Comparison of ENCODE assay signal across 9 cellular contexts in genomic region chr19:11203194-11204075, GRCh38. TPM values are rescaled to one million over a fixed set of nuclear protein-coding genes. Genes with fewer than 3 reads are reported as not detected.
A peak's percentile ranks its signal among the peaks of the same experiment; 100 is the strongest.
DNase-seq lines count a peak whose midpoint lies in the region; ATAC-seq, FAIRE-seq and TF ChIP-seq lines count a peak whose summit lies in the region.
"Had no signal": no experiment of that assay in that cellular context is flagged by ENCODE, and none has a peak within 500 bp of the region (broad histone marks: within the 10 kb centered on the region; RNA-seq: fewer than 3 reads in every experiment).

No MANE protein-coding gene starts in this region.

- H3K36me3 Mint-ChIP-seq in activated naive CD8-positive, alpha-beta T cell treated with anti-CD3 and anti-CD28 coated beads for 36 hours: no peaks in the 10 kb centered on the region
- H3K36me3 Mint-ChIP-seq in glutamatergic neuron (ENCODE audit: unreplicated experiment): peaks cover 3% of the 10 kb centered on the region

- H3K4me1 Mint-ChIP-seq in activated naive CD8-positive, alpha-beta T cell treated with anti-CD3 and anti-CD28 coated beads for 36 hours: no peaks in the 10 kb centered on the region
- no peaks in the 10 kb centered on the region for H3K4me1 Mint-ChIP-seq in glutamatergic neuron (ENCODE audit: low read depth, unreplicated experiment)

- H3K27ac Mint-ChIP-seq in activated naive CD8-positive, alpha-beta T cell treated with anti-CD3 and anti-CD28 coated beads for 36 hours: no peak overlapping the region
- peak overlapping the region; percentile 55 for H3K27ac Mint-ChIP-seq in glutamatergic neuron (ENCODE audit: unreplicated experiment)

- intact Hi-C loops in pancreas (cut with DNase I): loop anchor here in 2 of 3 donors (2.0 to 10.0 kb wide), 3 partner anchors 65 to 169 kb away; no protein-coding TSS in a partner anchor

- DNase-seq in NCI-H748 (lab: John Stamatoyannopoulos, UW; ENCODE audit: unreplicated experiment): peak; percentile 35
- no peak for DNase-seq in NCI-H748 treated with DMSO at 0.1 percent for 48 hours (lab: John Stamatoyannopoulos, UW)
- peak; percentile 96 for DNase-seq in OCI-M2 (lab: John Stamatoyannopoulos, UW; ENCODE audit: unreplicated experiment)
- DNase-seq in activated naive CD8-positive, alpha-beta T cell treated with anti-CD3 and anti-CD28 coated beads for 36 hours: peak; percentile 23
- peak; percentile 69 for DNase-seq in glutamatergic neuron
- DNase-seq in pancreas: peak in 5 of 6 donors; percentile 44 to 79 (median 71)

- no peaks in the 10 kb centered on the region for H3K27me3 ChIP-seq in pancreas

- peaks cover 33% of the 10 kb centered on the region for H3K27me3 Mint-ChIP-seq in activated naive CD8-positive, alpha-beta T cell treated with anti-CD3 and anti-CD28 coated beads for 36 hours
- peaks cover 3% of the 10 kb centered on the region for H3K27me3 Mint-ChIP-seq in glutamatergic neuron (ENCODE audit: unreplicated experiment)

- no peak overlapping the region for H3K4me3 ChIP-seq in pancreas

- H3K4me3 Mint-ChIP-seq in activated naive CD8-positive, alpha-beta T cell treated with anti-CD3 and anti-CD28 coated beads for 36 hours: no peak overlapping the region
- H3K4me3 Mint-ChIP-seq in glutamatergic neuron (ENCODE audit: unreplicated experiment): no peak overlapping the region

- H3K9me3 ChIP-seq in pancreas: no peaks in the 10 kb centered on the region

- no peaks in the 10 kb centered on the region for H3K9me3 Mint-ChIP-seq in activated naive CD8-positive, alpha-beta T cell treated with anti-CD3 and anti-CD28 coated beads for 36 hours
- H3K9me3 Mint-ChIP-seq in glutamatergic neuron (ENCODE audit: unreplicated experiment): no peaks in the 10 kb centered on the region

- no peak for FAIRE-seq in pancreas (lab: Jason Lieb, UNC)
- FAIRE-seq: endometrium had no signal

- H3K27ac ChIP-seq in pancreas: peak overlapping the region in 1 of 4 donors; percentile 28

- peaks cover 0 to 2% (median 0%) of the 10 kb centered on the region in 3 donors for H3K4me1 ChIP-seq in pancreas

- peak; percentile 64 for TF ChIP-seq CTCF in glutamatergic neuron (IDR thresholded peaks at IDR 0.05; ENCODE audit: partially characterized antibody, unreplicated experiment)
- TF ChIP-seq CTCF in pancreas (IDR thresholded peaks at IDR 0.05): peak; percentile 46 to 64 (median 58)

- no peaks in the 10 kb centered on the region for H3K36me3 ChIP-seq in pancreas

- ATAC-seq in pancreas (peak; percentile 28 to 76 (median 62)), GM19467 (IDR thresholded peaks at IDR 0.05; ENCODE audit: unreplicated experiment) (no peak), HG03280 (IDR thresholded peaks at IDR 0.05; ENCODE audit: unreplicated experiment) (no peak)

- WGBS in pancreas, 2 donors: 51 to 52% methylated on average over 17 of the region's 17 CpGs

RNA-seq across cellular contexts. Expression of gene KANK2, which starts 6.1 kb away (rescaled TPM):
- total RNA-seq in activated naive CD8-positive, alpha-beta T cell treated with anti-CD3 and anti-CD28 coated beads for 36 hours: 1 to 10 TPM in 1 of 2 experiments, under 1 TPM in 1; 0.98 to 1.8 TPM
- 23.0 TPM for total RNA-seq in glutamatergic neuron (ENCODE audit: unreplicated experiment)
- 10 to 100 TPM; 19.0 to 44.6 (median 25.5) TPM for total RNA-seq in pancreas
- 10 to 100 TPM; 34.7 to 48.7 TPM for polyA plus RNA-seq in pancreas

RNA-seq across cellular contexts. Expression of gene ANGPTL8, which starts 36.0 kb away (rescaled TPM):
- total RNA-seq in activated naive CD8-positive, alpha-beta T cell treated with anti-CD3 and anti-CD28 coated beads for 36 hours: not detected
- total RNA-seq in glutamatergic neuron (ENCODE audit: unreplicated experiment): not detected
- total RNA-seq in pancreas: 1 to 10 TPM in 2 of 6 donors, not detected in 4; 1.3 to 1.4 TPM
- polyA plus RNA-seq in pancreas: 1 to 10 TPM in 1 of 2 donors, under 1 TPM in 1; 0.38 to 2.2 TPM

RNA-seq across cellular contexts. Expression of gene SPC24, which starts 47.9 kb away (rescaled TPM):
- total RNA-seq in activated naive CD8-positive, alpha-beta T cell treated with anti-CD3 and anti-CD28 coated beads for 36 hours: 10 to 100 TPM; 54.4 TPM
- 3.8 TPM for total RNA-seq in glutamatergic neuron (ENCODE audit: unreplicated experiment)
- total RNA-seq in pancreas: 1 to 10 TPM in 1 of 6 donors, under 1 TPM in 5; 0.20 to 1.4 (median 0.55) TPM
- under 1 TPM; 0.47 to 0.72 TPM for polyA plus RNA-seq in pancreas

RNA-seq across cellular contexts. Expression of gene DOCK6, which starts 58.9 kb away (rescaled TPM):
- total RNA-seq in activated naive CD8-positive, alpha-beta T cell treated with anti-CD3 and anti-CD28 coated beads for 36 hours: 1 to 10 TPM; 3.3 to 4.8 TPM
- 260 TPM for total RNA-seq in glutamatergic neuron (ENCODE audit: unreplicated experiment)
- 10 to 100 TPM; 18.0 to 31.8 (median 26.2) TPM for total RNA-seq in pancreas
- 10 to 100 TPM; 60.2 to 79.0 TPM for polyA plus RNA-seq in pancreas

Comparison
In these comparisons a context has a peak if more than half of its experiments do, and no peak if none do; other contexts are left out.
1. ATAC-seq: peak in pancreas (4 of 4); none in GM19467 (single experiment) and HG03280 (single experiment).
2. RNA of gene SPC24, which starts 47.9 kb away (total RNA-seq): 54.4 TPM in activated naive CD8-positive, alpha-beta T cell treated with anti-CD3 and anti-CD28 coated beads for 36 hours; 3.8 TPM in glutamatergic neuron (single experiment) and 0.20 to 1.4 TPM in pancreas; every median in the first group is over 10 times any median in the second.